Comparison of ENCODE assay signal across 11 cellular contexts in genomic region chr15:85751731-85752421, GRCh38. TPM values are rescaled to one million over a fixed set of nuclear protein-coding genes. Genes with fewer than 3 reads are reported as not detected.
DNase-seq lines count a peak whose midpoint lies in the region; ATAC-seq and TF ChIP-seq lines count a peak whose summit lies in the region.
"Had no signal": no experiment of that assay in that cellular context is flagged by ENCODE, and none has a peak within 500 bp of the region (broad histone marks: within the 10 kb centered on the region; RNA-seq: fewer than 3 reads in every experiment).

No MANE protein-coding gene starts in this region.

- no peaks in the 10 kb centered on the region for H3K9me3 ChIP-seq in body of pancreas
- no peaks in the 10 kb centered on the region for H3K9me3 ChIP-seq in SK-N-SH

- H3K4me3 ChIP-seq in HL-60 (replicated peaks; ENCODE audit: insufficient read depth, low read length): no peak overlapping the region
- no peak overlapping the region for H3K4me3 ChIP-seq in body of pancreas
- H3K4me3 ChIP-seq in skin epidermis: no peak overlapping the region
- no peak overlapping the region for H3K4me3 ChIP-seq in SK-N-SH (ENCODE audit: low read depth in 2 of 2, low read length in 1 of 2)
- H3K4me3 ChIP-seq: lung had no signal

- 66 to 67% methylated on average over 16 to 21 of the region's 21 CpGs for WGBS in body of pancreas, 2 donors
- 93% methylated on average over 13 of the region's 21 CpGs for WGBS in SK-N-SH (ENCODE audit: low lambda C conversion rate)

- no peak for TF ChIP-seq POLR2A in body of pancreas (IDR thresholded peaks at IDR 0.05)

- H3K9me2 ChIP-seq in SK-N-SH: no peaks in the 10 kb centered on the region

- no peak for TF ChIP-seq RAD21 in SK-N-SH (IDR thresholded peaks at IDR 0.05; ENCODE audit: low read length)

- intact Hi-C loops in body of pancreas (cut with DNase I): no loop called here

- POLR2A ChIA-PET in SK-N-SH (lab: Yijun Ruan, JAX): no interaction called here

- no peaks in the 10 kb centered on the region for H4K20me1 ChIP-seq in SK-N-SH (ENCODE audit: insufficient read depth)

- H2AFZ ChIP-seq in SK-N-SH (ENCODE audit: low read depth): no peak overlapping the region

- peaks cover 26% of the 10 kb centered on the region for H3K4me1 ChIP-seq in body of pancreas
- peaks cover 0 to 28% of the 10 kb centered on the region in 2 experiments; a peak in 1 of 4 replicates for H3K4me1 ChIP-seq in SK-N-SH (ENCODE audit: control insufficient read depth in 1 of 2, insufficient read depth in 2 of 2, low read depth in 1 of 2, low read length in 1 of 2)

- no peak overlapping the region for H3K9ac ChIP-seq in SK-N-SH

- no peaks in the 10 kb centered on the region for H3K79me2 ChIP-seq in SK-N-SH (ENCODE audit: insufficient read depth)

- CTCF ChIA-PET in SK-N-SH (lab: Yijun Ruan, JAX): interaction anchor here (0.8 to 1.6 kb wide), 3 partner anchors 12 to 89 kb away, joined by 3 to 6 read pairs (median 4); no protein-coding TSS in a partner anchor

- DNase-seq in HL-60 (ENCODE audit: low read depth in 1 of 2, low spot score in 1 of 2) (no peak), body of pancreas (peak in 3 of 4 donors; percentile 16 to 35 (median 29)), left lobe of liver (ENCODE audit: low spot score) (peak; percentile 45), NK-92 (lab: John Stamatoyannopoulos, UW; ENCODE audit: unreplicated experiment) (no peak), SK-N-SH (no peak), DMS53 (lab: John Stamatoyannopoulos, UW) (no peak)
- DNase-seq: DMS 273 treated with DMSO at 0.1 percent for 48 hours; MV-4-11; stimulated activated CD4-positive, alpha-beta T cell treated with anti-CD3 and anti-CD28 coated beads, Interleukin-1b, Interleukin-23, amount 100 ng/mL, for 48 hours had no signal

- ATAC-seq in body of pancreas: no peak
- ATAC-seq in left lobe of liver: no peak

- no peak for TF ChIP-seq CTCF in HL-60 (IDR thresholded peaks at IDR 0.05; ENCODE audit: insufficient read depth, low read length)
- no peak for TF ChIP-seq CTCF in body of pancreas (IDR thresholded peaks at IDR 0.05)
- TF ChIP-seq CTCF in SK-N-SH (IDR thresholded peaks at IDR 0.05): no peak

- no peak for TF ChIP-seq EP300 in SK-N-SH (IDR thresholded peaks at IDR 0.05; ENCODE audit: borderline replicate concordance in 1 of 2, low read depth in 1 of 2, low read length in 1 of 2)

- H3K36me3 ChIP-seq in body of pancreas (replicated peaks in 1 of 2; ENCODE audit: insufficient read depth in 1 of 2, low read depth in 2 of 2) (peaks cover 0 to 11% of the 10 kb centered on the region in 2 donors), SK-N-SH (replicated peaks in 1 of 2; ENCODE audit: control insufficient read depth in 1 of 2, insufficient read depth in 2 of 2, low read length in 1 of 2) (peaks cover 0 to 17% of the 10 kb centered on the region in 2 experiments)

- H3K27me3 ChIP-seq in HL-60 (ENCODE audit: insufficient read depth, poor library complexity, severe bottlenecking): no peaks in the 10 kb centered on the region
- H3K27me3 ChIP-seq in body of pancreas: no peaks in the 10 kb centered on the region
- no peaks in the 10 kb centered on the region for H3K27me3 ChIP-seq in SK-N-SH (ENCODE audit: insufficient read depth)

- H3K4me2 ChIP-seq in SK-N-SH: no peak overlapping the region

- no peaks in the 10 kb centered on the region for H3F3A ChIP-seq in SK-N-SH (replicated peaks; ENCODE audit: insufficient read depth)

- peak overlapping the region; percentile 32 for H3K27ac ChIP-seq in HL-60 (replicated peaks)
- peak overlapping the region in 2 of 4 donors; percentile 31 to 32 for H3K27ac ChIP-seq in body of pancreas
- peak overlapping the region in 12 of 21 experiments; percentile 25 to 74 (median 56) for H3K27ac ChIP-seq in skin epidermis
- no peak overlapping the region; a peak in 1 of 4 replicates for H3K27ac ChIP-seq in SK-N-SH (ENCODE audit: low read depth in 2 of 2, low read length in 1 of 2)

TF ChIP-seq in SK-N-SH, 30 proteins besides CTCF, POLR2A, EP300 and RAD21:
- no peak for TF ChIP-seq FOXM1 (IDR thresholded peaks at IDR 0.05; ENCODE audit: low read depth)
- no peak for TF ChIP-seq MXI1 (IDR thresholded peaks at IDR 0.05; ENCODE audit: low read depth, low read length)
- TF ChIP-seq RCOR1 (IDR thresholded peaks at IDR 0.05; ENCODE audit: low read length): no peak
- TF ChIP-seq PBX3 (IDR thresholded peaks at IDR 0.05): no peak
- TF ChIP-seq SMC3 (IDR thresholded peaks at IDR 0.05; ENCODE audit: low read depth, low read length): no peak
- TF ChIP-seq, protein P1, sequence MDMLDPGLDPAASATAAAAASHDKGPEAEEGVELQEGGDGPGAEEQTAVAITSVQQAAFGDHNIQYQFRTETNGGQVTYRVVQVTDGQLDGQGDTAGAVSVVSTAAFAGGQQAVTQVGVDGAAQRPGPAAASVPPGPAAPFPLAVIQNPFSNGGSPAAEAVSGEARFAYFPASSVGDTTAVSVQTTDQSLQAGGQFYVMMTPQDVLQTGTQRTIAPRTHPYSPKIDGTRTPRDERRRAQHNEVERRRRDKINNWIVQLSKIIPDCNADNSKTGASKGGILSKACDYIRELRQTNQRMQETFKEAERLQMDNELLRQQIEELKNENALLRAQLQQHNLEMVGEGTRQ (IDR thresholded peaks at IDR 0.05; ENCODE audit: borderline replicate concordance, low read depth, low read length): no peak
- TF ChIP-seq, protein P2, sequence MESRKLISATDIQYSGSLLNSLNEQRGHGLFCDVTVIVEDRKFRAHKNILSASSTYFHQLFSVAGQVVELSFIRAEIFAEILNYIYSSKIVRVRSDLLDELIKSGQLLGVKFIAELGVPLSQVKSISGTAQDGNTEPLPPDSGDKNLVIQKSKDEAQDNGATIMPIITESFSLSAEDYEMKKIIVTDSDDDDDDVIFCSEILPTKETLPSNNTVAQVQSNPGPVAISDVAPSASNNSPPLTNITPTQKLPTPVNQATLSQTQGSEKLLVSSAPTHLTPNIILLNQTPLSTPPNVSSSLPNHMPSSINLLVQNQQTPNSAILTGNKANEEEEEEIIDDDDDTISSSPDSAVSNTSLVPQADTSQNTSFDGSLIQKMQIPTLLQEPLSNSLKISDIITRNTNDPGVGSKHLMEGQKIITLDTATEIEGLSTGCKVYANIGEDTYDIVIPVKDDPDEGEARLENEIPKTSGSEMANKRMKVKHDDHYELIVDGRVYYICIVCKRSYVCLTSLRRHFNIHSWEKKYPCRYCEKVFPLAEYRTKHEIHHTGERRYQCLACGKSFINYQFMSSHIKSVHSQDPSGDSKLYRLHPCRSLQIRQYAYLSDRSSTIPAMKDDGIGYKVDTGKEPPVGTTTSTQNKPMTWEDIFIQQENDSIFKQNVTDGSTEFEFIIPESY (IDR thresholded peaks at IDR 0.05; ENCODE audit: borderline replicate concordance, low read depth): no peak
- TF ChIP-seq GABPA (IDR thresholded peaks at IDR 0.05; ENCODE audit: low read depth): no peak
- TF ChIP-seq EZH2phosphoT487 (IDR thresholded peaks at IDR 0.05; ENCODE audit: borderline replicate concordance, low read depth): no peak
- no peak for TF ChIP-seq NFIC (IDR thresholded peaks at IDR 0.05; ENCODE audit: borderline replicate concordance)
- TF ChIP-seq, protein P3, sequence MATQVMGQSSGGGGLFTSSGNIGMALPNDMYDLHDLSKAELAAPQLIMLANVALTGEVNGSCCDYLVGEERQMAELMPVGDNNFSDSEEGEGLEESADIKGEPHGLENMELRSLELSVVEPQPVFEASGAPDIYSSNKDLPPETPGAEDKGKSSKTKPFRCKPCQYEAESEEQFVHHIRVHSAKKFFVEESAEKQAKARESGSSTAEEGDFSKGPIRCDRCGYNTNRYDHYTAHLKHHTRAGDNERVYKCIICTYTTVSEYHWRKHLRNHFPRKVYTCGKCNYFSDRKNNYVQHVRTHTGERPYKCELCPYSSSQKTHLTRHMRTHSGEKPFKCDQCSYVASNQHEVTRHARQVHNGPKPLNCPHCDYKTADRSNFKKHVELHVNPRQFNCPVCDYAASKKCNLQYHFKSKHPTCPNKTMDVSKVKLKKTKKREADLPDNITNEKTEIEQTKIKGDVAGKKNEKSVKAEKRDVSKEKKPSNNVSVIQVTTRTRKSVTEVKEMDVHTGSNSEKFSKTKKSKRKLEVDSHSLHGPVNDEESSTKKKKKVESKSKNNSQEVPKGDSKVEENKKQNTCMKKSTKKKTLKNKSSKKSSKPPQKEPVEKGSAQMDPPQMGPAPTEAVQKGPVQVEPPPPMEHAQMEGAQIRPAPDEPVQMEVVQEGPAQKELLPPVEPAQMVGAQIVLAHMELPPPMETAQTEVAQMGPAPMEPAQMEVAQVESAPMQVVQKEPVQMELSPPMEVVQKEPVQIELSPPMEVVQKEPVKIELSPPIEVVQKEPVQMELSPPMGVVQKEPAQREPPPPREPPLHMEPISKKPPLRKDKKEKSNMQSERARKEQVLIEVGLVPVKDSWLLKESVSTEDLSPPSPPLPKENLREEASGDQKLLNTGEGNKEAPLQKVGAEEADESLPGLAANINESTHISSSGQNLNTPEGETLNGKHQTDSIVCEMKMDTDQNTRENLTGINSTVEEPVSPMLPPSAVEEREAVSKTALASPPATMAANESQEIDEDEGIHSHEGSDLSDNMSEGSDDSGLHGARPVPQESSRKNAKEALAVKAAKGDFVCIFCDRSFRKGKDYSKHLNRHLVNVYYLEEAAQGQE (IDR thresholded peaks at IDR 0.05; ENCODE audit: low read depth, low read length): no peak
- TF ChIP-seq SIN3A (IDR thresholded peaks at IDR 0.05; ENCODE audit: borderline replicate concordance, low read depth, low read length): no peak
- TF ChIP-seq FOXJ3 (CRISPR knock-in tag; IDR thresholded peaks at IDR 0.05): no peak
- TF ChIP-seq GATA2 (CRISPR knock-in tag; IDR thresholded peaks at IDR 0.05): no peak
- TF ChIP-seq ELF1 (IDR thresholded peaks at IDR 0.05): no peak
TF ChIP-seq in SK-N-SH: peak in this region for 0.

RNA-seq across cellular contexts. Expression of gene KLHL25, which starts 42.8 kb away (rescaled TPM):
- total RNA-seq in body of pancreas (1 to 10 TPM; 1.3 to 7.6 TPM), left lobe of liver (6.7 TPM)
- 4.5 TPM in 2 replicates for polyA plus RNA-seq in SK-N-SH (2012; rRNA removed)
- 1.4 and 2.6 TPM in 2 replicates for polyA plus RNA-seq in SK-N-SH (2012; cell fraction: cytosol; rRNA removed)
- polyA plus RNA-seq in SK-N-SH (2012; cell fraction: nucleus; rRNA removed): 7.3 and 8.6 TPM in 2 replicates

Comparison
In these comparisons a context has a peak if more than half of its experiments do, and no peak if none do; other contexts are left out.
1. DNase-seq: peak in body of pancreas (3 of 4) and left lobe of liver (single experiment); none in HL-60 (0 of 2), NK-92 (single experiment), SK-N-SH (single experiment) and DMS53 (single experiment).
2. H3K27ac ChIP-seq: peak in HL-60 (single experiment) and skin epidermis (12 of 21); none in SK-N-SH (0 of 2).